ENCODE assay signal across 15 cellular contexts in the genomic region with DNA sequence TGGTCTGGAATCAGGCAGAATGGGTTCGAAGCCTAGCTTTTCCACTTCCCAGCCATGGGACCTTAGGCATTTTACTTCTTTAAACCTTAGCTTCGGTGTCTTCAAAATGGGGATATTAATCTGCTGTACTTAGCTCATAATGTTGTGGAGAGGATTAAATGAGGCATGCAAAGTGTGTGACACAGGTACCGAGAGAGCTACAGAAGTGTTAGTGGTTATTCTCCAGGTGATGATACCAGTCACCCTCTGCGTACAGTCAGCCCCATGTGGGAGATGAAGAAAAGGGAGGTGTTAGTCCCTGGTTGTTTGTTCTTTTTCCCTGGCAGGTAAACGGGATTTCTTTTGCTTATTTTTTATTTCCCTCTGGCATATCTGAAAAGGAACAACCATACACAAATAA.
"Had no signal": no experiment of that assay in that cellular context is flagged by ENCODE, and none has a peak within 500 bp of the region (broad histone marks: within the 10 kb centered on the region; RNA-seq: fewer than 3 reads in every experiment).

No MANE protein-coding gene starts in this region.

- ATAC-seq: activated T-cell treated with anti-CD3 and anti-CD28 coated beads, Interleukin-2, amount 50 U/mL, for 72 hours; heart right ventricle had no signal

- DNase-seq: activated CD4-positive, alpha-beta T cell treated with anti-CD3 and anti-CD28 coated beads, Interleukin-2, amount 50 U/mL, for 48 hours; activated naive CD8-positive, alpha-beta T cell treated with anti-CD3 and anti-CD28 coated beads, Interleukin-2, amount 10 ng/mL, durations not matched to agents 7 days and 5 days; activated T-cell treated with anti-CD3 and anti-CD28 coated beads, Interleukin-2, amount 50 U/mL, for 72 hours; aorta; dermis blood vessel endothelial cell; foreskin melanocyte; heart right ventricle; islet precursor cell; left ventricle myocardium inferior; ovary; sigmoid colon; stimulated activated CD4-positive, alpha-beta T cell treated with anti-CD3 and anti-CD28 coated beads, Interleukin-2, amount 100 ng/mL, for 24 hours; stimulated activated naive CD4-positive, alpha-beta T cell had no signal

- H3K27ac Mint-ChIP-seq: activated naive CD8-positive, alpha-beta T cell treated with anti-CD3 and anti-CD28 coated beads, Interleukin-2, amount 10 ng/mL, durations not matched to agents 7 days and 5 days; activated T-cell treated with anti-CD3 and anti-CD28 coated beads, Interleukin-2, amount 50 U/mL, for 72 hours; memory B cell had no signal

- H3K9me3 Mint-ChIP-seq: activated naive CD8-positive, alpha-beta T cell treated with anti-CD3 and anti-CD28 coated beads, Interleukin-2, amount 10 ng/mL, durations not matched to agents 7 days and 5 days; activated T-cell treated with anti-CD3 and anti-CD28 coated beads, Interleukin-2, amount 50 U/mL, for 72 hours; memory B cell; type B pancreatic cell had no signal

- H3K27me3 Mint-ChIP-seq: type B pancreatic cell had no signal

- H3K36me3 Mint-ChIP-seq: activated naive CD8-positive, alpha-beta T cell treated with anti-CD3 and anti-CD28 coated beads, Interleukin-2, amount 10 ng/mL, durations not matched to agents 7 days and 5 days; memory B cell had no signal

- H3K4me3 Mint-ChIP-seq: activated naive CD8-positive, alpha-beta T cell treated with anti-CD3 and anti-CD28 coated beads, Interleukin-2, amount 10 ng/mL, durations not matched to agents 7 days and 5 days; activated T-cell treated with anti-CD3 and anti-CD28 coated beads, Interleukin-2, amount 50 U/mL, for 72 hours; memory B cell; type B pancreatic cell had no signal
